ENCODE assay signal across 8 cellular contexts in genomic region chr3:128075516-128076464, GRCh38. TPM values are rescaled to one million over a fixed set of nuclear protein-coding genes. Genes with fewer than 3 reads are reported as not detected.
A peak's percentile ranks its signal among the peaks of the same experiment; 100 is the strongest.
DNase-seq lines count a peak whose midpoint lies in the region; ATAC-seq and TF ChIP-seq lines count a peak whose summit lies in the region.

No MANE protein-coding gene starts in this region.

- peaks cover 2% of the 10 kb centered on the region for H3K4me1 Mint-ChIP-seq in T-helper 2 cell treated with Interferon-gamma antibody and Interleukin-4, amounts not matched to agents 5 μg/mL and 100 μg/mL, for 36 hours (ENCODE audit: low read depth)

- no peak overlapping the region for H3K27ac Mint-ChIP-seq in T-helper 2 cell treated with Interferon-gamma antibody and Interleukin-4, amounts not matched to agents 5 μg/mL and 100 μg/mL, for 36 hours

- peak; percentile 59 for ATAC-seq in GM18868 (IDR thresholded peaks at IDR 0.05; ENCODE audit: unreplicated experiment)
- ATAC-seq in right cardiac atrium = peak; percentile 84 to 89

- H3K4me3 Mint-ChIP-seq in T-helper 2 cell treated with Interferon-gamma antibody and Interleukin-4, amounts not matched to agents 5 μg/mL and 100 μg/mL, for 36 hours = peak overlapping the region; percentile 38

- peak overlapping the region; percentile 57 to 71 for H3K4me3 ChIP-seq in ascending aorta
- peak overlapping the region; percentile 43 for H3K4me3 ChIP-seq in right cardiac atrium (ENCODE audit: low read length)

- H3K9me3 ChIP-seq in ascending aorta = no peaks in the 10 kb centered on the region
- no peaks in the 10 kb centered on the region for H3K9me3 ChIP-seq in right cardiac atrium (ENCODE audit: control insufficient read depth, low read length)

- no peaks in the 10 kb centered on the region for H3K27me3 ChIP-seq in ascending aorta
- H3K27me3 ChIP-seq in right cardiac atrium (ENCODE audit: control insufficient read depth, insufficient read depth) = no peaks in the 10 kb centered on the region

- 4% methylated on average over 78 of the region's 78 CpGs for WGBS in right cardiac atrium

- H3K4me1 ChIP-seq in ascending aorta (peaks cover 0 to 15% of the 10 kb centered on the region in 2 donors), right cardiac atrium (ENCODE audit: control insufficient read depth, insufficient read depth, low read length) (peaks cover 6% of the 10 kb centered on the region)

- TF ChIP-seq CTCF in 22Rv1 (IDR thresholded peaks at IDR 0.05) (peak; percentile 97), ascending aorta (IDR thresholded peaks at IDR 0.05) (peak; percentile 91 to 97 (median 96))

- peaks cover 16 to 24% of the 10 kb centered on the region in 2 donors for H3K36me3 ChIP-seq in ascending aorta

- no peaks in the 10 kb centered on the region for H3K9me3 Mint-ChIP-seq in T-helper 2 cell treated with Interferon-gamma antibody and Interleukin-4, amounts not matched to agents 5 μg/mL and 100 μg/mL, for 36 hours

- intact Hi-C loops in ascending aorta (cut with DNase I) = loop anchor here (1.0 to 10.0 kb wide), 5 partner anchors 47 to 533 kb away; partner anchors contain the start of genes EEFSEC, GATA2 and RUVBL1
- intact Hi-C loops in right cardiac atrium (cut with DNase I) = loop anchor here in 3 of 4 donors (5.0 to 10.0 kb wide), 3 partner anchors 57 to 419 kb away; partner anchors contain the start of gene GATA2 (in 1 of the 3)

- peaks cover 20% of the 10 kb centered on the region for H3K36me3 Mint-ChIP-seq in T-helper 2 cell treated with Interferon-gamma antibody and Interleukin-4, amounts not matched to agents 5 μg/mL and 100 μg/mL, for 36 hours (ENCODE audit: low read depth)

- H3K27me3 Mint-ChIP-seq in T-helper 2 cell treated with Interferon-gamma antibody and Interleukin-4, amounts not matched to agents 5 μg/mL and 100 μg/mL, for 36 hours (ENCODE audit: low read depth) = no peaks in the 10 kb centered on the region

- H3K27ac ChIP-seq in 22Rv1 = peak overlapping the region; percentile 71
- H3K27ac ChIP-seq in ascending aorta = peak overlapping the region; percentile 9 to 53
- H3K27ac ChIP-seq in right cardiac atrium (ENCODE audit: low read length) = peak overlapping the region; percentile 60

- DNase-seq in HPDE6-E6E7 (ENCODE audit: extremely low spot score) = peak; percentile 66
- peak; percentile 81 for DNase-seq in T-helper 2 cell treated with Interferon-gamma antibody and Interleukin-4, amounts not matched to agents 5 μg/mL and 100 μg/mL, for 36 hours (ENCODE audit: low spot score)
- DNase-seq in ascending aorta (ENCODE audit: low spot score in 2 of 2) = peak in 1 of 2 donors; percentile 91
- DNase-seq in right cardiac atrium = peak; percentile 90 to 97 (median 97)
- DNase-seq in putamen (ENCODE audit: low spot score) = peak; percentile 89
- peak; percentile 89 for DNase-seq in ureter (ENCODE audit: low spot score)

RNA-seq across cellular contexts. Expression of gene SEC61A1, which starts 23.6 kb away (rescaled TPM):
- 193 TPM for total RNA-seq in ascending aorta
- total RNA-seq in right cardiac atrium = 100 to 1,000 TPM in 1 of 4 donors, 10 to 100 TPM in 3; 64.0 to 129 (median 83.9) TPM
- polyA plus RNA-seq in right cardiac atrium = 52.5 TPM
- total RNA-seq in ureter = 217 TPM

RNA-seq across cellular contexts. Expression of gene RUVBL1, which starts 47.8 kb away (rescaled TPM):
- total RNA-seq in ascending aorta = 10.3 TPM
- 10 to 100 TPM; 20.9 to 27.1 (median 26.6) TPM for total RNA-seq in right cardiac atrium
- polyA plus RNA-seq in right cardiac atrium = 28.9 TPM
- total RNA-seq in ureter = 47.5 TPM
